8 cellular contexts compared by ENCODE assay signal in the genomic region with DNA sequence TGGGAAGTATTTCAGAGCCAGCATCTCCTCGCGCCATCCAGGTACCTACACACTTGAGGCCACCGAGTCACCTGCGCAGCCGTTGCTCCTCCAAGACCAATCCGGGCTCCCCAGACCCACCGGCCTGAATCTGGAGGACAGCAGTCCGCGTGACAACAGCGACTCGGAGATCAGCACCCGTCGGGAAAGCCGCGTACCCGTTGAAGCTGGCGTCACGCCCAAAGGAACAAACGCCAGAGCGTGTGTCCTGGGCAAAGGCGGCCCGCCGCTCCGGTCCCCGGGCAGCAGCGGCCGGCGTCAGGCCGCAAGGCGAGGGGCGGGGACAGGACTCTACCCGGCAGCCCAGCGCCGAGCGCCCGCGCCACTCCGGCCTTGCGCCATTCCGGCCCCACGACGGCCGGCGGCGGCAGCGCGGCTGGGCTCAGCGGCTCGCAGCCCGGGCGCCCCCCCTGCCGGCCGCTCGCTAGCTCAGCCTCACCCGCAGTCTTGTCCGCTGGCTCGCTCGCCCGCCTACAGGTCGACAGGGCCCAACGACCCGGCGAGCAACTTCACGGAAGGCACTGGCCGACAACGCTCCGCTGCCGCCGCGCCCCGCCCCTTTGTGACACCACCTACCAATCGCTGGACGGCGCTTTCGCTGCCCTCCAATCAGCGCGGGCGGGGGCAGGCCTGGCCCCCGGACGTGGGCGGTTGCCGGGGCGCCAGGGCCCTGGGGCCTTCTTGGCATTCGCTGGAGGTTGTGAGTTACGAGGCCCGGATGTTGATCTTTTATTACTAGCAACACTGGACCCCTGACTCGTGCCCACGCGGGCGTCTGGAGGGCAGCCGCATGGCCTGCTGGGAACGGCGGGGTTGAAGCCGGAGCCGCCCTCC. TPM values are rescaled to one million over a fixed set of nuclear protein-coding genes. Genes with fewer than 3 reads are reported as not detected.
DNase-seq lines count a peak whose midpoint lies in the region; ATAC-seq, FAIRE-seq and TF ChIP-seq lines count a peak whose summit lies in the region.

A gene (minus strand): TSS at position 572 of the 873 bp plus-strand sequence. CDS start 9,047 bp downstream, outside the sequence.

- peak; percentile 97 for ATAC-seq in HG02678 (IDR thresholded peaks at IDR 0.05; ENCODE audit: unreplicated experiment)
- peak; percentile 98 for ATAC-seq in left ventricle myocardium superior
- ATAC-seq in psoas muscle, result peak; percentile 98 to 99 (median 98)

- no peaks in the 10 kb centered on the region for H3K27me3 ChIP-seq in psoas muscle (ENCODE audit: insufficient read depth in 3 of 3, low read length in 2 of 3)

- TF ChIP-seq CTCF in GM12874 (IDR thresholded peaks at IDR 0.05; ENCODE audit: insufficient read depth, low read depth, low read length) (peak; percentile 74), psoas muscle (IDR thresholded peaks at IDR 0.05) (peak; percentile 73)

- H3K4me1 ChIP-seq in psoas muscle, result no peaks in the 10 kb centered on the region

- intact Hi-C loops in left ventricle myocardium superior (cut with micrococcal nuclease), result no loop called here
- intact Hi-C loops in psoas muscle (cut with DNase I), result loop anchor here (2.0 to 10.0 kb wide), 5 partner anchors 80 to 668 kb away; a partner anchor contains a TSS

- H3K9me3 ChIP-seq in psoas muscle, result no peaks in the 10 kb centered on the region

- DNase-seq in NCI-H128 (lab: John Stamatoyannopoulos, UW; ENCODE audit: unreplicated experiment) (peak; percentile 65), T-helper 1 cell (peak; percentile 89 to 98 (median 92)), amniotic stem cell (lab: John Stamatoyannopoulos, UW) (peak; percentile 82), left ventricle myocardium superior (peak; percentile 99), psoas muscle (peak; percentile 99), urothelium cell line (ENCODE audit: low spot score) (peak; percentile 99)

- H3K36me3 ChIP-seq in psoas muscle (ENCODE audit: insufficient read depth in 1 of 2, low read depth in 1 of 2), result no peaks in the 10 kb centered on the region

- peak; percentile 79 for FAIRE-seq in urothelium cell line (lab: Jason Lieb, UNC)

- peak within 1 kb of the TSS; percentile 91 for H3K27ac ChIP-seq in psoas muscle

- WGBS in psoas muscle, 3 donors, result 0 to 1% (median 1%) methylated on average over 64 to 95 of the region's 95 CpGs

- peak within 1 kb of the TSS; percentile 94 for H3K4me3 ChIP-seq in psoas muscle

RNA-seq across cellular contexts. Expression of the gene that starts here (rescaled TPM):
- total RNA-seq in left ventricle myocardium superior (12.4 TPM), psoas muscle (1 to 10 TPM; 4.2 to 7.2 (median 6.5) TPM)
- 1 to 10 TPM; 2.4 to 6.5 (median 3.6) TPM for polyA plus RNA-seq in psoas muscle

Comparison
In these comparisons a context has a peak if more than half of its experiments do, and no peak if none do; other contexts are left out.
1. Peak in every context shown above with its lines: DNase-seq, ATAC-seq, H3K4me3 ChIP-seq and H3K27ac ChIP-seq.